8 cellular contexts compared by ENCODE assay signal in the genomic region with DNA sequence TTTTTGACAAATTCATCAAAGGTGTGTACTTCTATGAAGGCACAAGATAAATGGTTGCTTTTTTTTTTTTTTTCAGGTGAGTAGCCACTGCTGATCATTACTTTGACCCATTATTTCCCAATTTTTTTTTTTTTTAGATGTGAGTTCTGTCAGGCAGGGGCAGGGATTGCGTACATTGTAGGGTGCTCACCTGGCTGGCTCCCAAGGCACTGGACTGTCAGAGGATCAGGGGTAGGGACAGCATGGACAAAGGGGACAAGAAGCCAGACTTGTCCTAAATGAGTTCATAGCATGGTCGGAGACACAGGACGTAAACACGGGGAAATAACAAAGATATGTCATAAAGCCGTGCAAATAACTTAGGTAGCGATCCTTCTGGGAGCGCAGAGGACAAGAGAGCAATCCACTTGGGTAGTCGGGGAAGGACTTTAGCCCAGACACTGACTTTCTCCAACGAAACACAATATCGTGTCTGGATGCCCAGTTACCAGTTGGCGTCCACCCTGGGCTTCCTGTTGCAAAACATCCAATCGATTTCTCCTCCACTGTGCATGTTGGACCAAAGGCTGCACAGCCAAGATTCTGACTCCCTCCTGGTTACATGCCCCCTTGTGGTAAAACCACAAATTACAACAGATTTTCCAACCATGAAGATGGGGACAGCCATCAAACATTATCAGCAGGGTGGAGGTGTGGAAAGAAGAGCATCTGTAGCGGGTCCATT. TPM values are rescaled to one million over a fixed set of nuclear protein-coding genes. Genes with fewer than 3 reads are reported as not detected.
DNase-seq lines count a peak whose midpoint lies in the region; ATAC-seq and TF ChIP-seq lines count a peak whose summit lies in the region.

No MANE protein-coding gene starts in this region.

- TF ChIP-seq CTCF in HEK293 (tag by site-specific recombination; IDR thresholded peaks at IDR 0.05): no peak
- TF ChIP-seq CTCF in right atrium auricular region (IDR thresholded peaks at IDR 0.05): peak; percentile 23 to 65
- TF ChIP-seq CTCF in upper lobe of right lung (IDR thresholded peaks at IDR 0.05): peak; percentile 45

- H3K9me3 ChIP-seq in HEK293 (ENCODE audit: control insufficient read depth, insufficient read depth, low read depth, low read length) (no peaks in the 10 kb centered on the region), right atrium auricular region (no peaks in the 10 kb centered on the region), upper lobe of right lung (no peaks in the 10 kb centered on the region)

- H3K36me3 ChIP-seq in HEK293 (ENCODE audit: control insufficient read depth in 2 of 2, insufficient read depth in 1 of 2, low read length in 2 of 2) (no peaks in the 10 kb centered on the region), right atrium auricular region (no peaks in the 10 kb centered on the region), upper lobe of right lung (no peaks in the 10 kb centered on the region)

- no peaks in the 10 kb centered on the region for H3K27me3 ChIP-seq in right atrium auricular region
- no peaks in the 10 kb centered on the region for H3K27me3 ChIP-seq in upper lobe of right lung

- intact Hi-C loops in upper lobe of right lung (cut with DNase I): no loop called here

- H3K27ac ChIP-seq in HEK293 (ENCODE audit: extremely low read depth, low read depth, low read length) (no peak overlapping the region), right atrium auricular region (no peak overlapping the region), upper lobe of right lung (no peak overlapping the region)

- POLR2A ChIA-PET in HEK293 (lab: Yijun Ruan, JAX): no interaction called here

- CTCF ChIA-PET in HEK293 (lab: Yijun Ruan, JAX): interaction anchor here (0.6 to 2.8 kb wide), 8 partner anchors 8 to 695 kb away, joined by 3 to 19 read pairs (median 4); no protein-coding TSS in a partner anchor

- DNase-seq in DMS153 (lab: John Stamatoyannopoulos, UW): peak; percentile 75
- peak; percentile 3 to 25 for DNase-seq in SW 1271 (lab: John Stamatoyannopoulos, UW)
- DNase-seq in right atrium auricular region (ENCODE audit: low spot score): no peak
- no peak for DNase-seq in upper lobe of right lung
- DNase-seq in GOT3 (lab: John Stamatoyannopoulos, UW): no peak

- H3K4me1 ChIP-seq in HEK293 (ENCODE audit: control insufficient read depth, insufficient read depth, low read length) (peaks cover 4% of the 10 kb centered on the region), right atrium auricular region (peaks cover 0 to 26% of the 10 kb centered on the region in 2 donors), upper lobe of right lung (peaks cover 7% of the 10 kb centered on the region)

- ATAC-seq in upper lobe of right lung: peak; percentile 76
- ATAC-seq in HG03439 (IDR thresholded peaks at IDR 0.05; ENCODE audit: unreplicated experiment): no peak
- no peak for ATAC-seq in HG03139 (IDR thresholded peaks at IDR 0.05; ENCODE audit: unreplicated experiment)

- H3K4me3 ChIP-seq in HEK293 (ENCODE audit: low read depth, low read length): no peak overlapping the region
- H3K4me3 ChIP-seq in right atrium auricular region: no peak overlapping the region
- H3K4me3 ChIP-seq in upper lobe of right lung: no peak overlapping the region

TF ChIP-seq in HEK293, 187 proteins besides CTCF, POLR2A, EP300 and RAD21:
- TF ChIP-seq ZBTB17 (tag by site-specific recombination; IDR thresholded peaks at IDR 0.05): peak; percentile 53; the same call in 1 of the 2 replicates
- TF ChIP-seq ZIC2 (tag by site-specific recombination; IDR thresholded peaks at IDR 0.05): no peak

RNA-seq across cellular contexts. Expression of a gene that starts 27.5 kb away (rescaled TPM):
- total RNA-seq in right atrium auricular region (10 to 100 TPM; 22.2 to 37.9 TPM), upper lobe of right lung (17.5 TPM)

Comparison
In these comparisons a context has a peak if more than half of its experiments do, and no peak if none do; other contexts are left out.
1. DNase-seq: peak in DMS153 (single experiment) and SW 1271 (2 of 2); none in right atrium auricular region (single experiment), upper lobe of right lung (single experiment) and GOT3 (single experiment).